Comparison of ENCODE assay signal across 13 cellular contexts in the genomic region with DNA sequence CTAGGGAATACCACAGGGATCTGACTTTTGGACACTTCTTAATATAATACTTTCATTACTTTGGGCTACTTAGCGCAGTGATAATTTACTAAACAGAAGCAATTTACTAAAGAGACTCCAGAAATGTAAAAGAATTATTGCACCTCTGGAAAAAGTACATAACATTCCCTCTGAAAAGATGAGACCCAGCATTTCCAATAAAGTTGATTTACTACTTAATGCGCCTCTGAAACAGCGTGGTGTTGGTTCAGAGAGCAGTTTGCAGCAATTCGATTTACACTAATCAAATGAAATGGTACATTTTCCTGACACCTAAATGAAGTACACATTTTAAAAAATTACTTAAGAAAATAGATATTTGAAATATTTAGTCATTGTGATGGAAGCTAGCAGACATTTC.
"Had no signal": no experiment of that assay in that cellular context is flagged by ENCODE, and none has a peak within 500 bp of the region (broad histone marks: within the 10 kb centered on the region; RNA-seq: fewer than 3 reads in every experiment).

No MANE protein-coding gene starts in this region.

- H3K4me1 ChIP-seq: lower lobe of right lung, spleen had no signal

- DNase-seq: activated CD4-positive, alpha-beta memory T cell treated with anti-CD3 and anti-CD28 coated beads, Interleukin-2, amount 10 ng/mL, durations not matched to agents 7 days and 5 days; activated CD4-positive, alpha-beta T cell treated with anti-CD3 and anti-CD28 coated beads for 36 hours; activated effector memory CD4-positive, alpha-beta T cell treated with anti-CD3 and anti-CD28 coated beads, Interleukin-2, amount 50 U/mL, for 16 hours; activated T-cell treated with anti-CD3 and anti-CD28 coated beads, Interleukin-2, amount 50 U/mL, for 4 hours; foreskin melanocyte; kidney glomerular epithelial cell; lower lobe of right lung; ovary; spleen; stimulated activated CD4-positive, alpha-beta T cell treated with anti-CD3 and anti-CD28 coated beads, Interleukin-2, amount 100 ng/mL, for 24 hours; T-helper 17 cell had no signal

- H3K36me3 ChIP-seq: lower lobe of right lung, ovary, spleen had no signal

- ATAC-seq: activated CD4-positive, alpha-beta T cell treated with anti-CD3 and anti-CD28 coated beads for 36 hours; activated T-cell treated with anti-CD3 and anti-CD28 coated beads, Interleukin-2, amount 50 U/mL, for 4 hours; lower lobe of right lung; sciatic nerve; stimulated activated memory B cell treated with anti-CD40 and anti-IgM and Interleukin-4, amounts not matched to agents 10 μg/mL and 1 μg/mL and 100 μg/mL, for 72 hours; T-helper 17 cell had no signal

- H3K27me3 ChIP-seq: ovary, spleen had no signal

- H3K4me3 ChIP-seq: lower lobe of right lung, ovary, spleen had no signal

- H3K27ac ChIP-seq: lower lobe of right lung, ovary, spleen had no signal

- H3K9me3 ChIP-seq: lower lobe of right lung, ovary, spleen had no signal
